Comparison of ENCODE assay signal across 13 cellular contexts in genomic region chr2:38654495-38655381, GRCh38. TPM values are rescaled to one million over a fixed set of nuclear protein-coding genes. Genes with fewer than 3 reads are reported as not detected.
DNase-seq lines count a peak whose midpoint lies in the region; ATAC-seq and TF ChIP-seq lines count a peak whose summit lies in the region.
"Had no signal": no experiment of that assay in that cellular context is flagged by ENCODE, and none has a peak within 500 bp of the region (broad histone marks: within the 10 kb centered on the region; RNA-seq: fewer than 3 reads in every experiment).

No MANE protein-coding gene starts in this region.

- POLR2A ChIA-PET in OCI-LY7 (lab: Charles Lee) = interaction anchor here (0.5 kb wide), 1 partner anchor 393 kb away, joined by 3 read pairs; no protein-coding TSS in a partner anchor

- H3K4me1 ChIP-seq in smooth muscle cell (ENCODE audit: low read depth) (no peaks in the 10 kb centered on the region), OCI-LY7 (ENCODE audit: insufficient read depth, low read length, poor library complexity, severe bottlenecking) (peaks cover 9% of the 10 kb centered on the region)
- H3K4me1 ChIP-seq: thyroid gland had no signal

- WGBS in smooth muscle cell (ENCODE audit: low lambda C conversion rate) = 78% methylated on average over 14 of the region's 14 CpGs

- ATAC-seq in activated CD8-positive, alpha-beta memory T cell treated with anti-CD3 and anti-CD28 coated beads, Interleukin-2, amount 10 ng/mL, durations not matched to agents 7 days and 5 days = no peak
- no peak for ATAC-seq in central memory CD8-positive, alpha-beta T cell (replicated peaks; ENCODE audit: extremely low read depth, poor library complexity, severe bottlenecking)
- ATAC-seq in GM19324 (IDR thresholded peaks at IDR 0.05; ENCODE audit: low FRiP score, unreplicated experiment) = no peak

- BruUV-seq in OCI-LY7 (replicated peaks; lab: Mats Ljungman, UMichigan) = no TSS peak

- H3K9me3 ChIP-seq in smooth muscle cell (replicated peaks; ENCODE audit: low read depth) = no peaks in the 10 kb centered on the region
- H3K9me3 ChIP-seq in OCI-LY7 (ENCODE audit: low read length) = no peaks in the 10 kb centered on the region
- H3K9me3 ChIP-seq: ascending aorta, lower lobe of right lung, thyroid gland had no signal

- peaks cover 11% of the 10 kb centered on the region for H3K36me3 Mint-ChIP-seq in activated CD8-positive, alpha-beta memory T cell treated with anti-CD3 and anti-CD28 coated beads, Interleukin-2, amount 10 ng/mL, durations not matched to agents 7 days and 5 days
- peaks cover 7% of the 10 kb centered on the region for H3K36me3 Mint-ChIP-seq in central memory CD8-positive, alpha-beta T cell (ENCODE audit: insufficient read depth)

- H3F3A ChIP-seq in smooth muscle cell (ENCODE audit: low read depth) = no peaks in the 10 kb centered on the region

- peak overlapping the region; percentile 94 for H3K27ac Mint-ChIP-seq in activated CD8-positive, alpha-beta memory T cell treated with anti-CD3 and anti-CD28 coated beads, Interleukin-2, amount 10 ng/mL, durations not matched to agents 7 days and 5 days
- peak overlapping the region; percentile 84 for H3K27ac Mint-ChIP-seq in central memory CD8-positive, alpha-beta T cell (ENCODE audit: low read depth)

- H3K79me2 ChIP-seq in smooth muscle cell (ENCODE audit: low read depth) = no peaks in the 10 kb centered on the region
- no peaks in the 10 kb centered on the region for H3K79me2 ChIP-seq in OCI-LY7 (ENCODE audit: insufficient read depth, low read depth, low read length)

- H3K27ac ChIP-seq in smooth muscle cell (ENCODE audit: low read depth) (no peak overlapping the region), OCI-LY7 (ENCODE audit: low read depth, low read length, poor library complexity, severe bottlenecking) (no peak overlapping the region)
- H3K27ac ChIP-seq: ascending aorta, lower lobe of right lung, thyroid gland had no signal

- no peaks in the 10 kb centered on the region for H3K9me3 Mint-ChIP-seq in activated CD8-positive, alpha-beta memory T cell treated with anti-CD3 and anti-CD28 coated beads, Interleukin-2, amount 10 ng/mL, durations not matched to agents 7 days and 5 days (ENCODE audit: low read depth)
- no peaks in the 10 kb centered on the region for H3K9me3 Mint-ChIP-seq in central memory CD8-positive, alpha-beta T cell

- H3K4me3 Mint-ChIP-seq in activated CD8-positive, alpha-beta memory T cell treated with anti-CD3 and anti-CD28 coated beads, Interleukin-2, amount 10 ng/mL, durations not matched to agents 7 days and 5 days = no peak overlapping the region
- no peak overlapping the region for H3K4me3 Mint-ChIP-seq in central memory CD8-positive, alpha-beta T cell

- no peaks in the 10 kb centered on the region for H3K36me3 ChIP-seq in smooth muscle cell (ENCODE audit: low read depth)
- no peaks in the 10 kb centered on the region for H3K36me3 ChIP-seq in OCI-LY7 (ENCODE audit: insufficient read depth, low read length)
- H3K36me3 ChIP-seq: ascending aorta, lower lobe of right lung, thyroid gland had no signal

- CTCF ChIA-PET in activated CD8-positive, alpha-beta memory T cell treated with anti-CD3 and anti-CD28 coated beads, Interleukin-2, amount 10 ng/mL, durations not matched to agents 7 days and 5 days (lab: Charles Lee) = interaction anchor here (1.4 to 5.6 kb wide), 5 partner anchors 11 to 50 kb away, joined by 4 to 70 read pairs (median 9); partner anchors contain the start of genes GALM and HNRNPLL
- CTCF ChIA-PET in OCI-LY7 (lab: Charles Lee; ENCODE audit: unreplicated experiment) = interaction anchor here (0.5 kb wide), 1 partner anchor 18 kb away, joined by 3 read pairs; no protein-coding TSS in a partner anchor

- DNase-seq in activated CD8-positive, alpha-beta memory T cell treated with anti-CD3 and anti-CD28 coated beads, Interleukin-2, amount 10 ng/mL, durations not matched to agents 7 days and 5 days = no peak
- DNase-seq in activated CD8-positive, alpha-beta memory T cell treated with anti-CD3 and anti-CD28 coated beads for 24 hours = no peak
- peak; percentile 86 for DNase-seq in OCI-M1 (lab: John Stamatoyannopoulos, UW)
- DNase-seq in central memory CD8-positive, alpha-beta T cell (ENCODE audit: low spot score in 2 of 2) = no peak
- no peak for DNase-seq in smooth muscle cell (lab: John Stamatoyannopoulos, UW; ENCODE audit: unreplicated experiment)
- DNase-seq in NCI-H2196 treated with DMSO at 0.1 percent for 48 hours (lab: John Stamatoyannopoulos, UW; ENCODE audit: unreplicated experiment) = no peak
- DNase-seq in OCI-LY7 (ENCODE audit: low spot score) = no peak
- DNase-seq: lower lobe of right lung, NCI-H1092 treated with DMSO at 0.1 percent for 48 hours, NCI-H446 treated with DMSO at 0.1 percent for 48 hours, thyroid gland had no signal

- no peaks in the 10 kb centered on the region for H4K20me1 ChIP-seq in smooth muscle cell (ENCODE audit: low read depth)
- no peaks in the 10 kb centered on the region for H4K20me1 ChIP-seq in OCI-LY7 (ENCODE audit: insufficient read depth, low read length)

- TF ChIP-seq CTCF in smooth muscle cell (IDR thresholded peaks at IDR 0.05; ENCODE audit: borderline replicate concordance, insufficient read depth, poor library complexity, severe bottlenecking) (no peak), OCI-LY7 (conservative IDR thresholded peaks at IDR 0.05; ENCODE audit: low read length) (no peak)

- H3K27me3 Mint-ChIP-seq in activated CD8-positive, alpha-beta memory T cell treated with anti-CD3 and anti-CD28 coated beads, Interleukin-2, amount 10 ng/mL, durations not matched to agents 7 days and 5 days = no peaks in the 10 kb centered on the region
- H3K27me3 Mint-ChIP-seq in central memory CD8-positive, alpha-beta T cell = no peaks in the 10 kb centered on the region

- H3K9ac ChIP-seq in smooth muscle cell (ENCODE audit: low read depth) = no peak overlapping the region

- peaks cover 71% of the 10 kb centered on the region for H3K4me1 Mint-ChIP-seq in activated CD8-positive, alpha-beta memory T cell treated with anti-CD3 and anti-CD28 coated beads, Interleukin-2, amount 10 ng/mL, durations not matched to agents 7 days and 5 days
- peaks cover 40% of the 10 kb centered on the region for H3K4me1 Mint-ChIP-seq in central memory CD8-positive, alpha-beta T cell

- H3K27me3 ChIP-seq in smooth muscle cell (ENCODE audit: low read depth) = no peaks in the 10 kb centered on the region
- H3K27me3 ChIP-seq: ascending aorta, thyroid gland had no signal

- H3K4me3 ChIP-seq in smooth muscle cell (no peak overlapping the region), OCI-LY7 (ENCODE audit: low read depth, low read length, poor library complexity, severe bottlenecking) (no peak overlapping the region)
- H3K4me3 ChIP-seq: ascending aorta, lower lobe of right lung, thyroid gland had no signal

- H3K4me2 ChIP-seq in smooth muscle cell = no peak overlapping the region
- H3K4me2 ChIP-seq in OCI-LY7 (ENCODE audit: low read length) = no peak overlapping the region

- H3K9me2 ChIP-seq in OCI-LY7 (ENCODE audit: insufficient read depth, low read length) = no peaks in the 10 kb centered on the region

- intact Hi-C loops in OCI-LY7 (cut with micrococcal nuclease; ENCODE audit: unreplicated experiment) = no loop called here

- peak overlapping the region; percentile 1 for H2AFZ ChIP-seq in smooth muscle cell (ENCODE audit: low read depth)
- no peak overlapping the region for H2AFZ ChIP-seq in OCI-LY7 (ENCODE audit: low read length)

RNA-seq across cellular contexts. Expression of gene GALM, which starts 11.2 kb away (rescaled TPM):
- 10 to 100 TPM; 67.1 to 86.0 TPM for total RNA-seq in activated CD8-positive, alpha-beta memory T cell treated with anti-CD3 and anti-CD28 coated beads, Interleukin-2, amount 10 ng/mL, durations not matched to agents 7 days and 5 days
- total RNA-seq in smooth muscle cell (11.0 and 13.1 TPM in 2 replicates), OCI-LY7 (2022) (9.0 and 10.8 TPM in 2 replicates)
- 8.5 and 18.9 TPM in 2 replicates for polyA plus RNA-seq in smooth muscle cell
- total RNA-seq in OCI-LY7 (2014; rRNA removed; shearing (Covaris generic)) = 2.9 and 5.5 TPM in 2 replicates

RNA-seq across cellular contexts. Expression of gene HNRNPLL, which starts 52.0 kb away (rescaled TPM):
- 100 to 1,000 TPM in 1 of 2 experiments, 10 to 100 TPM in 1; 88.8 to 106 TPM for total RNA-seq in activated CD8-positive, alpha-beta memory T cell treated with anti-CD3 and anti-CD28 coated beads, Interleukin-2, amount 10 ng/mL, durations not matched to agents 7 days and 5 days
- total RNA-seq in smooth muscle cell = 37.4 and 57.1 TPM in 2 replicates
- polyA plus RNA-seq in smooth muscle cell = 40.2 and 42.8 TPM in 2 replicates
- 7.2 and 7.6 TPM in 2 replicates for total RNA-seq in OCI-LY7 (2014; rRNA removed; shearing (Covaris generic))
- 47.2 and 47.9 TPM in 2 replicates for total RNA-seq in OCI-LY7 (2022)
